Comparison of ENCODE assay signal across 8 cellular contexts in genomic region chr1:27234054-27234882, GRCh38. TPM values are rescaled to one million over a fixed set of nuclear protein-coding genes. Genes with fewer than 3 reads are reported as not detected.
DNase-seq lines count a peak whose midpoint lies in the region; ATAC-seq and TF ChIP-seq lines count a peak whose summit lies in the region.

TSS of gene WDTC1 (plus strand) at chr1:27234632. CDS start at chr1:27261055, 26,423 bp downstream.

- H3K27ac ChIP-seq in CD8-positive, alpha-beta memory T cell (ENCODE audit: low read depth, low read length), result peak within 1 kb of the TSS; percentile 90
- H3K27ac ChIP-seq in lung (ENCODE audit: low read depth in 1 of 2, low read length in 1 of 2), result peak within 1 kb of the TSS; percentile 79 to 90

- CTCF ChIA-PET in CD8-positive, alpha-beta memory T cell (lab: Charles Lee), result interaction anchor here (1.0 kb wide), 1 partner anchor 80 kb away, joined by 4 read pairs; the partner anchor contains the start of gene SLC9A1

- H3K36me3 Mint-ChIP-seq in CD8-positive, alpha-beta memory T cell, result peaks cover 0 to 14% (median 0%) of the 10 kb centered on the region in 3 donors

- peaks cover 0 to 6% of the 10 kb centered on the region in 2 donors for H3K27me3 Mint-ChIP-seq in CD8-positive, alpha-beta memory T cell

- no peaks in the 10 kb centered on the region for H3K9me3 ChIP-seq in CD8-positive, alpha-beta memory T cell (ENCODE audit: low read length)
- no peaks in the 10 kb centered on the region for H3K9me3 ChIP-seq in lung (ENCODE audit: control insufficient read depth in 2 of 2, insufficient read depth in 1 of 2, low read length in 1 of 2)

- DNase-seq in CD8-positive, alpha-beta memory T cell, result peak; percentile 97 to 99 (median 99)
- peak; percentile 78 for DNase-seq in HS-5 (ENCODE audit: low read depth)
- peak; percentile 98 for DNase-seq in NK-92 treated with Interleukin-12 subunit alpha and Interleukin-12 subunit beta, amount 100 ng/mL, for 24 hours (lab: John Stamatoyannopoulos, UW)
- peak; percentile 98 for DNase-seq in activated CD8-positive, alpha-beta memory T cell treated with anti-CD3 and anti-CD28 coated beads for 24 hours
- peak; percentile 98 for DNase-seq in effector CD4-positive, alpha-beta T cell
- peak; percentile 98 for DNase-seq in lung (ENCODE audit: low spot score)
- DNase-seq in stimulated activated CD4-positive, alpha-beta T cell treated with anti-CD3 and anti-CD28 coated beads, TNF-alpha, amount 100 ng/mL, for 4 hours (ENCODE audit: low read depth in 3 of 3), result peak; percentile 95 to 98 (median 96)

- WGBS in lung, 2 donors, result 1 to 2% methylated on average over 59 to 71 of the region's 71 CpGs

- no peak for TF ChIP-seq CTCF in lung (IDR thresholded peaks at IDR 0.05; ENCODE audit: control extremely low read depth, extremely low read depth)

- H3K4me1 Mint-ChIP-seq in CD8-positive, alpha-beta memory T cell, result peaks cover 35 to 44% (median 41%) of the 10 kb centered on the region in 3 donors

- peaks cover 25% of the 10 kb centered on the region for H3K4me1 ChIP-seq in CD8-positive, alpha-beta memory T cell (ENCODE audit: insufficient read depth, low read length)
- peaks cover 1 to 8% of the 10 kb centered on the region in 2 donors for H3K4me1 ChIP-seq in lung (ENCODE audit: control insufficient read depth in 2 of 2, insufficient read depth in 2 of 2, low read length in 2 of 2)

- POLR2A ChIA-PET in CD8-positive, alpha-beta memory T cell (lab: Charles Lee), result interaction anchor here (0.5 to 1.0 kb wide), 4 partner anchors 13 to 445 kb away, joined by 3 to 4 read pairs (median 4); partner anchors contain the start of gene SLC9A1

- H3K27ac Mint-ChIP-seq in CD8-positive, alpha-beta memory T cell, result peak within 1 kb of the TSS; percentile 94 to 100 (median 96)

- no peaks in the 10 kb centered on the region for H3K36me3 ChIP-seq in CD8-positive, alpha-beta memory T cell (ENCODE audit: insufficient read depth, low read length)
- H3K36me3 ChIP-seq in lung (ENCODE audit: control insufficient read depth in 2 of 2, insufficient read depth in 2 of 2, low read length in 2 of 2), result no peaks in the 10 kb centered on the region

- peaks cover 0 to 3% (median 0%) of the 10 kb centered on the region in 5 donors for H3K9me3 Mint-ChIP-seq in CD8-positive, alpha-beta memory T cell

- H3K4me3 Mint-ChIP-seq in CD8-positive, alpha-beta memory T cell, result peak within 1 kb of the TSS; percentile 95 to 99 (median 98)

- peak within 1 kb of the TSS; percentile 77 for H3K4me3 ChIP-seq in CD8-positive, alpha-beta memory T cell (ENCODE audit: low read length)
- H3K4me3 ChIP-seq in lung, result peak within 1 kb of the TSS; percentile 79

- ATAC-seq in GM19468 (IDR thresholded peaks at IDR 0.05; ENCODE audit: extremely low read depth, unreplicated experiment) (peak; percentile 76), lung (ENCODE audit: insufficient read depth, low FRiP score) (peak; percentile 98)

- no peaks in the 10 kb centered on the region for H3K27me3 ChIP-seq in CD8-positive, alpha-beta memory T cell (ENCODE audit: insufficient read depth, low read length, poor library complexity, severe bottlenecking)
- H3K27me3 ChIP-seq in lung (ENCODE audit: control insufficient read depth, insufficient read depth), result no peaks in the 10 kb centered on the region

RNA-seq across cellular contexts. Expression of gene WDTC1, which starts in this region (rescaled TPM):
- total RNA-seq in CD8-positive, alpha-beta memory T cell, result 10 to 100 TPM; 22.2 to 22.3 TPM
- 8.6 TPM for polyA plus RNA-seq in CD8-positive, alpha-beta memory T cell
- 10 to 100 TPM; 38.1 to 41.0 TPM for total RNA-seq in lung
- polyA plus RNA-seq in lung, result 10 to 100 TPM; 19.8 to 22.2 TPM

Comparison
In these comparisons a context has a peak if more than half of its experiments do, and no peak if none do; other contexts are left out.
1. Peak in every context shown above with its lines: DNase-seq, ATAC-seq, H3K4me3 ChIP-seq and H3K27ac ChIP-seq.